In genomic region chr12:79978692-79979091, GRCh38 we compare ENCODE assay signal across 7 cellular contexts.
"Had no signal": no experiment of that assay in that cellular context is flagged by ENCODE, and none has a peak within 500 bp of the region (broad histone marks: within the 10 kb centered on the region; RNA-seq: fewer than 3 reads in every experiment).

No MANE protein-coding gene starts in this region.

- FAIRE-seq: GM12878, GM12891, GM12892, GM18507, GM19239 had no signal

- DNase-seq: GDM1, GF-D8 had no signal

- H3K4me3 ChIP-seq: GM12878 had no signal
